Comparison of ENCODE assay signal across 23 cellular contexts in genomic region chr16:1606774-1607173, GRCh38.
"Had no signal": no experiment of that assay in that cellular context is flagged by ENCODE, and none has a peak within 500 bp of the region (broad histone marks: within the 10 kb centered on the region; RNA-seq: fewer than 3 reads in every experiment).

No MANE protein-coding gene starts in this region.

- H3K27me3 Mint-ChIP-seq: dendritic cell treated with granulocyte-macrophage colony-stimulating factor and Interleukin-4, amounts not matched to agents 40 ng/mL and 50 ng/mL, for 4 days; effector memory CD8-positive, alpha-beta T cell; memory B cell; type B pancreatic cell had no signal

- H3K4me3 ChIP-seq: esophagus squamous epithelium, gastroesophageal sphincter, hepatocyte, left ventricle myocardium inferior, lower lobe of right lung, ovary, right atrium auricular region, sigmoid colon, skin epidermis, uterus had no signal

- H2AFZ ChIP-seq: hepatocyte had no signal

- H3K27ac Mint-ChIP-seq: dendritic cell treated with granulocyte-macrophage colony-stimulating factor and Interleukin-4, amounts not matched to agents 40 ng/mL and 50 ng/mL, for 4 days; effector memory CD8-positive, alpha-beta T cell; memory B cell; type B pancreatic cell had no signal

- H3K27ac ChIP-seq: esophagus squamous epithelium, gastroesophageal sphincter, hepatocyte, left ventricle myocardium inferior, lower lobe of right lung, ovary, right atrium auricular region, sigmoid colon, skin epidermis, uterus had no signal

- H3K9me3 Mint-ChIP-seq: dendritic cell treated with granulocyte-macrophage colony-stimulating factor and Interleukin-4, amounts not matched to agents 40 ng/mL and 50 ng/mL, for 4 days; memory B cell; type B pancreatic cell had no signal

- H3K4me3 Mint-ChIP-seq: dendritic cell treated with granulocyte-macrophage colony-stimulating factor and Interleukin-4, amounts not matched to agents 40 ng/mL and 50 ng/mL, for 4 days; effector memory CD8-positive, alpha-beta T cell; memory B cell had no signal

- H3K36me3 ChIP-seq: ovary, right atrium auricular region, uterus had no signal

- H3K27me3 ChIP-seq: esophagus squamous epithelium, gastroesophageal sphincter, hepatocyte, ovary, right atrium auricular region, sigmoid colon, uterus had no signal

- H3K4me2 ChIP-seq: hepatocyte had no signal

- FAIRE-seq: colon, kidney had no signal

- ATAC-seq: effector memory CD8-positive, alpha-beta T cell; gastroesophageal sphincter; left cardiac atrium; lower lobe of right lung had no signal

- H3K9me3 ChIP-seq: esophagus squamous epithelium, gastroesophageal sphincter, left ventricle myocardium inferior, lower lobe of right lung, ovary, right atrium auricular region, sigmoid colon, uterus had no signal

- DNase-seq: effector memory CD8-positive, alpha-beta T cell; esophagus squamous epithelium; foreskin fibroblast; head of caudate nucleus; kidney; left cardiac atrium; left ventricle myocardium inferior; lower lobe of right lung; midbrain; nucleus accumbens; ovary; sigmoid colon; stimulated activated CD4-positive, alpha-beta T cell treated with anti-CD3 and anti-CD28 coated beads, Interleukin-2, amount 100 ng/mL, for 24 hours; stimulated activated naive CD4-positive, alpha-beta T cell treated with Interleukin-2 at 50 U/mL for 16 hours; uterus had no signal
